12 cellular contexts compared by ENCODE assay signal in genomic region chr3:194062825-194063224, GRCh38.
DNase-seq lines count a peak whose midpoint lies in the region; TF ChIP-seq lines count a peak whose summit lies in the region.
"Had no signal": no experiment of that assay in that cellular context is flagged by ENCODE, and none has a peak within 500 bp of the region (broad histone marks: within the 10 kb centered on the region; RNA-seq: fewer than 3 reads in every experiment).

No MANE protein-coding gene starts in this region.

- H3K9me3 ChIP-seq in BE2C (no peaks in the 10 kb centered on the region), H9 (ENCODE audit: control insufficient read depth, low read depth, low read length) (no peaks in the 10 kb centered on the region), SK-N-MC (ENCODE audit: low read depth, low read length) (0 out of 2 replicates have a peak, but pooled peaks cover 6% of the 10 kb centered on the region), PC-9 (ENCODE audit: insufficient read depth, low read depth) (no peaks in the 10 kb centered on the region)

- DNase-seq in BE2C = peak; percentile 37
- DNase-seq in H9 = peak; percentile 8
- DNase-seq in NCI-H2196 (lab: John Stamatoyannopoulos, UW; ENCODE audit: unreplicated experiment) = peak; percentile 81
- no peak for DNase-seq in SK-N-MC (ENCODE audit: low read depth, low spot score)
- no peak for DNase-seq in NCI-H1417 (lab: John Stamatoyannopoulos, UW)
- no peak for DNase-seq in RPMI8226
- DNase-seq in PC-9 = no peak
- DNase-seq: CD8-positive, alpha-beta T cell; COR-L47; GM23248 had no signal

- H3K79me2 ChIP-seq in H9 (ENCODE audit: insufficient read depth, low read length) (no peaks in the 10 kb centered on the region), PC-9 (ENCODE audit: low read depth) (no peaks in the 10 kb centered on the region)

- H3K36me3 ChIP-seq in BE2C = no peaks in the 10 kb centered on the region
- no peaks in the 10 kb centered on the region for H3K36me3 ChIP-seq in SK-N-MC (ENCODE audit: insufficient read depth, low read length)
- no peaks in the 10 kb centered on the region for H3K36me3 ChIP-seq in PC-9 (ENCODE audit: low read depth)

- H3F3A ChIP-seq in PC-9 (ENCODE audit: insufficient read depth, low read depth) = peaks cover 11% of the 10 kb centered on the region

- no peak overlapping the region for H4K8ac ChIP-seq in H9 (replicated peaks; ENCODE audit: insufficient read length, low read depth, low read length)

- H3K23me2 ChIP-seq in H9 (ENCODE audit: insufficient read length, low read depth, low read length, poor library complexity, severe bottlenecking) = no peaks in the 10 kb centered on the region

- no peak overlapping the region for H3K23ac ChIP-seq in H9 (ENCODE audit: insufficient read length, low read depth, low read length)

- H2AK5ac ChIP-seq in H9 (ENCODE audit: insufficient read length, low read length) = no peak overlapping the region

- BruUV-seq in PC-9 (replicated peaks; lab: Mats Ljungman, UMichigan) = no TSS peak

- no peak overlapping the region for H2BK20ac ChIP-seq in H9 (ENCODE audit: low read depth, low read length, poor library complexity, severe bottlenecking)

- H3K27ac ChIP-seq in H9 (ENCODE audit: insufficient read length, low read depth, low read length) (no peak overlapping the region), SK-N-MC (peak overlapping the region; percentile 35; the same call in 1 of the 2 replicates), PC-9 (no peak overlapping the region)
- H3K27ac ChIP-seq: A549, GM23248 had no signal

- H3K4me2 ChIP-seq in H9 (ENCODE audit: insufficient read depth, insufficient read length, low read length) = no peak overlapping the region
- H3K4me2 ChIP-seq in PC-9 = no peak overlapping the region
- H3K4me2 ChIP-seq: A549 had no signal

- H3K9me3 Mint-ChIP-seq in H9 = peaks cover 7 to 16% of the 10 kb centered on the region in 2 experiments

- H3K4me3 ChIP-seq in BE2C (ENCODE audit: low read depth, low read length) = no peak overlapping the region
- H3K4me3 ChIP-seq in SK-N-MC = no peak overlapping the region
- no peak overlapping the region for H3K4me3 ChIP-seq in PC-9
- H3K4me3 ChIP-seq: A549, GM23248 had no signal

- CTCF ChIA-PET in PC-9 (lab: Charles Lee) = interaction anchor here (0.6 kb wide), 1 partner anchor 8 kb away, joined by 3 read pairs; no protein-coding TSS in a partner anchor

- H3K4me1 Mint-ChIP-seq in H9 = peaks cover 29% of the 10 kb centered on the region in 2 experiments

- H3K4ac ChIP-seq in H9 (ENCODE audit: low read depth, low read length) = no peak overlapping the region

- H4K20me1 ChIP-seq in H9 (ENCODE audit: control insufficient read depth, insufficient read depth, insufficient read length) = no peaks in the 10 kb centered on the region
- H4K20me1 ChIP-seq in PC-9 (ENCODE audit: insufficient read depth) = no peaks in the 10 kb centered on the region

- no peak overlapping the region for H2BK5ac ChIP-seq in H9 (ENCODE audit: insufficient read length, low read length)

- no peak for TF ChIP-seq CTCF in BE2C (IDR thresholded peaks at IDR 0.05; ENCODE audit: low read depth, low read length)
- TF ChIP-seq CTCF in H9 (conservative IDR thresholded peaks at IDR 0.05) = no peak
- TF ChIP-seq CTCF in PC-9 (conservative IDR thresholded peaks at IDR 0.05) = no peak

- H2BK120ac ChIP-seq in H9 (ENCODE audit: low read depth, low read length, poor library complexity, severe bottlenecking) = no peak overlapping the region

- H3K9ac ChIP-seq in H9 (ENCODE audit: extremely low read depth, insufficient read length, low read length) (no peak overlapping the region), SK-N-MC (ENCODE audit: insufficient read length) (no peak overlapping the region)
- H3K9ac ChIP-seq: GM23248 had no signal

- H3K27ac Mint-ChIP-seq in H9 = no peak overlapping the region
- H3K27ac Mint-ChIP-seq: CD14-positive monocyte; CD8-positive, alpha-beta T cell had no signal

- intact Hi-C loops in PC-9 (cut with micrococcal nuclease; ENCODE audit: unreplicated experiment) = no loop called here

- H3K18ac ChIP-seq in H9 (ENCODE audit: insufficient read length, low read depth, low read length) = no peak overlapping the region

- H3K9me2 ChIP-seq in PC-9 (ENCODE audit: insufficient read depth) = no peaks in the 10 kb centered on the region

- WGBS in H9 (ENCODE audit: extremely low coverage, insufficient read length, low lambda C conversion rate) = no CpG with 5 or more reads among the region's 3 CpGs

- H3K56ac ChIP-seq in H9 (ENCODE audit: insufficient read length, low read depth, low read length) = no peak overlapping the region

- H2AFZ ChIP-seq in H9 (ENCODE audit: low read length) (no peak overlapping the region), PC-9 (no peak overlapping the region)
- H2AFZ ChIP-seq: GM23248 had no signal

- H2BK12ac ChIP-seq in H9 (ENCODE audit: insufficient read length, low read depth, low read length) = no peak overlapping the region

- H3K4me1 ChIP-seq in BE2C (peaks cover 8% of the 10 kb centered on the region; the same call in 1 of the 2 replicates), H9 (ENCODE audit: insufficient read depth, low read length) (no peaks in the 10 kb centered on the region), PC-9 (replicated peaks; ENCODE audit: insufficient read depth) (no peaks in the 10 kb centered on the region)

- no peak overlapping the region for H4K91ac ChIP-seq in H9 (ENCODE audit: insufficient read length, low read depth, low read length)

- peaks cover 4 to 18% (median 12%) of the 10 kb centered on the region in 3 experiments; a peak in 4 of 7 replicates for H3K36me3 Mint-ChIP-seq in H9 (ENCODE audit: insufficient read depth in 1 of 3, low read depth in 3 of 3)
- H3K36me3 Mint-ChIP-seq: CD8-positive, alpha-beta T cell had no signal

- no peaks in the 10 kb centered on the region for H3K79me1 ChIP-seq in H9 (ENCODE audit: insufficient read depth, low read depth, low read length, poor library complexity, severe bottlenecking)

- no peak overlapping the region for H3T11ph ChIP-seq in H9 (ENCODE audit: low read length)

- H3K4me3 Mint-ChIP-seq in H9 = no peak overlapping the region
- H3K4me3 Mint-ChIP-seq: CD14-positive monocyte; CD8-positive, alpha-beta T cell had no signal

- no peak overlapping the region for H2BK15ac ChIP-seq in H9 (ENCODE audit: low read depth, low read length)

- no peak overlapping the region for H4K5ac ChIP-seq in H9 (ENCODE audit: insufficient read length, low read depth, low read length)

- H3K27me3 ChIP-seq in BE2C = no peaks in the 10 kb centered on the region
- peaks cover 2% of the 10 kb centered on the region for H3K27me3 ChIP-seq in H9 (ENCODE audit: insufficient read depth, low read length)
- no peaks in the 10 kb centered on the region for H3K27me3 ChIP-seq in PC-9 (ENCODE audit: insufficient read depth, low read depth)

- POLR2A ChIA-PET in PC-9 (lab: Charles Lee; ENCODE audit: unreplicated experiment) = no interaction called here

- H3K27me3 Mint-ChIP-seq in H9 (ENCODE audit: low read depth) = peaks cover 27% of the 10 kb centered on the region

- H3K14ac ChIP-seq in H9 (ENCODE audit: insufficient read depth, low read length) = no peak overlapping the region

Comparison
In these comparisons a context has a peak if more than half of its experiments do, and no peak if none do; other contexts are left out.
1. DNase-seq: peak in BE2C (single experiment), H9 (single experiment) and NCI-H2196 (single experiment); none in SK-N-MC (single experiment), NCI-H1417 (0 of 3), RPMI8226 (single experiment) and PC-9 (0 of 2).